In genomic region chr22:48740086-48740730, GRCh38 we compare ENCODE assay signal across 32 cellular contexts.
DNase-seq lines count a peak whose midpoint lies in the region; ATAC-seq, FAIRE-seq and TF ChIP-seq lines count a peak whose summit lies in the region.
"Had no signal": no experiment of that assay in that cellular context is flagged by ENCODE, and none has a peak within 500 bp of the region (broad histone marks: within the 10 kb centered on the region; RNA-seq: fewer than 3 reads in every experiment).

No MANE protein-coding gene starts in this region.

- H3K27me3 ChIP-seq in ascending aorta (no peaks in the 10 kb centered on the region), upper lobe of right lung (no peaks in the 10 kb centered on the region)
- H3K27me3 ChIP-seq: BE2C, esophagus squamous epithelium, foreskin keratinocyte had no signal

- H3K27ac ChIP-seq in ascending aorta, result no peak overlapping the region
- H3K27ac ChIP-seq in kidney (ENCODE audit: low read depth in 2 of 2, low read length in 2 of 2), result no peak overlapping the region
- H3K27ac ChIP-seq in upper lobe of right lung, result no peak overlapping the region
- H3K27ac ChIP-seq: esophagus squamous epithelium, foreskin keratinocyte, heart right ventricle, PC-9, prostate gland had no signal

- ATAC-seq in sciatic nerve (no peak), upper lobe of right lung (no peak)
- ATAC-seq: foreskin keratinocyte, GM12878, heart right ventricle, SK-N-SH treated with all-trans-retinoic acid at 6 μM for 48 hours had no signal

- POLR2A ChIA-PET in HEK293T (lab: Yijun Ruan, JAX), result no interaction called here

- no peak for TF ChIP-seq CTCF in ascending aorta (IDR thresholded peaks at IDR 0.05)
- TF ChIP-seq CTCF in kidney (IDR thresholded peaks at IDR 0.05; ENCODE audit: borderline replicate concordance, extremely low read depth, insufficient read depth), result no peak
- TF ChIP-seq CTCF in upper lobe of right lung (IDR thresholded peaks at IDR 0.05), result no peak

- H3K9ac ChIP-seq in kidney (ENCODE audit: low read length in 2 of 2), result no peak overlapping the region

- CTCF ChIA-PET in HEK293T (lab: Yijun Ruan, JAX), result no interaction called here

- no peak for FAIRE-seq in kidney (lab: Jason Lieb, UNC)
- FAIRE-seq: astrocyte, GM12878 had no signal

- H3K4me3 ChIP-seq in ascending aorta, result no peak overlapping the region
- no peak overlapping the region for H3K4me3 ChIP-seq in kidney (ENCODE audit: low read length in 2 of 2)
- no peak overlapping the region for H3K4me3 ChIP-seq in upper lobe of right lung
- H3K4me3 ChIP-seq: esophagus squamous epithelium, GM12878, heart right ventricle, PC-9, prostate gland had no signal

- H3K9me3 ChIP-seq in ascending aorta (peaks cover 0 to 16% of the 10 kb centered on the region in 2 donors), kidney (ENCODE audit: control insufficient read depth in 1 of 2, low read length in 2 of 2) (no peaks in the 10 kb centered on the region), upper lobe of right lung (no peaks in the 10 kb centered on the region)
- H3K9me3 ChIP-seq: esophagus squamous epithelium, heart right ventricle, prostate gland had no signal

- H3K36me3 ChIP-seq in ascending aorta (no peaks in the 10 kb centered on the region), kidney (ENCODE audit: control insufficient read depth in 1 of 2, insufficient read depth in 2 of 2, low read length in 2 of 2) (no peaks in the 10 kb centered on the region), upper lobe of right lung (no peaks in the 10 kb centered on the region)
- H3K36me3 ChIP-seq: BE2C, esophagus squamous epithelium, heart right ventricle, prostate gland had no signal

- DNase-seq in Daoy (ENCODE audit: low read depth) (peak; percentile 0), ascending aorta (ENCODE audit: low spot score in 2 of 2) (peak; percentile 3 to 38), kidney (peak; percentile 57), sciatic nerve (ENCODE audit: low spot score) (peak; percentile 44), NCI-H1048 (lab: John Stamatoyannopoulos, UW) (no peak), upper lobe of right lung (no peak), SKM-1 (lab: John Stamatoyannopoulos, UW; ENCODE audit: unreplicated experiment) (no peak), HEK293T (ENCODE audit: extremely low spot score) (no peak)
- DNase-seq: ACHN; activated CD4-positive, alpha-beta T cell treated with anti-CD3 and anti-CD28 coated beads for 4 hours; activated CD8-positive, alpha-beta memory T cell treated with anti-CD3 and anti-CD28 coated beads for 24 hours; activated naive CD8-positive, alpha-beta T cell treated with anti-CD3 and anti-CD28 coated beads, Interleukin-2, amount 10 ng/mL, durations not matched to agents 7 days and 5 days; BE2C; central memory CD4-positive, alpha-beta T cell; dermis blood vessel endothelial cell; DMS 273 treated with DMSO at 0.1 percent for 48 hours; esophagus squamous epithelium; foreskin keratinocyte; HCEC 1CT; heart right ventricle; NCI-H1436; NCI-H2081; NCI-H524 treated with DMSO at 0.1 percent for 48 hours; NK-92 treated with Interleukin-12 subunit alpha and Interleukin-12 subunit beta, amount 100 ng/mL, for 24 hours; PC-9; Right ventricle myocardium superior; stimulated activated CD4-positive, alpha-beta T cell treated with anti-CD3 and anti-CD28 coated beads, Interleukin-4, amount 100 ng/mL, for 24 hours; trophoblast cell had no signal

- H3K4me1 ChIP-seq in ascending aorta, result no peaks in the 10 kb centered on the region
- no peaks in the 10 kb centered on the region for H3K4me1 ChIP-seq in kidney (ENCODE audit: control insufficient read depth in 1 of 2, insufficient read depth in 1 of 2, low read depth in 1 of 2, low read length in 2 of 2)
- H3K4me1 ChIP-seq in upper lobe of right lung, result no peaks in the 10 kb centered on the region
- H3K4me1 ChIP-seq: BE2C, esophagus squamous epithelium, foreskin keratinocyte, heart right ventricle, prostate gland had no signal

- intact Hi-C loops in ascending aorta (cut with DNase I), result loop anchor here (10.0 kb wide), 1 partner anchor 55 kb away; no protein-coding TSS in a partner anchor
- intact Hi-C loops in kidney (cut with DNase I), result no loop called here
- intact Hi-C loops in sciatic nerve (cut with DNase I), result no loop called here
- intact Hi-C loops in upper lobe of right lung (cut with DNase I), result no loop called here

TF ChIP-seq in HEK293T, 16 proteins besides CTCF, POLR2A, EP300 and RAD21:
- TF ChIP-seq ZNF384 (IDR thresholded peaks at IDR 0.05) (no peak), FOXM1 (IDR thresholded peaks at IDR 0.05; ENCODE audit: borderline replicate concordance) (no peak), ARNT (IDR thresholded peaks at IDR 0.05) (no peak), L3MBTL2 (conservative IDR thresholded peaks at IDR 0.05) (no peak)
TF ChIP-seq in HEK293T: peak in this region for 0.

Comparison
In these comparisons a context has a peak if more than half of its experiments do, and no peak if none do; other contexts are left out.
1. DNase-seq: peak in Daoy (single experiment), ascending aorta (2 of 2), kidney (single experiment) and sciatic nerve (single experiment); none in NCI-H1048 (single experiment), upper lobe of right lung (single experiment), SKM-1 (single experiment) and HEK293T (single experiment).